Comparison of ENCODE assay signal across 8 cellular contexts in the genomic region with DNA sequence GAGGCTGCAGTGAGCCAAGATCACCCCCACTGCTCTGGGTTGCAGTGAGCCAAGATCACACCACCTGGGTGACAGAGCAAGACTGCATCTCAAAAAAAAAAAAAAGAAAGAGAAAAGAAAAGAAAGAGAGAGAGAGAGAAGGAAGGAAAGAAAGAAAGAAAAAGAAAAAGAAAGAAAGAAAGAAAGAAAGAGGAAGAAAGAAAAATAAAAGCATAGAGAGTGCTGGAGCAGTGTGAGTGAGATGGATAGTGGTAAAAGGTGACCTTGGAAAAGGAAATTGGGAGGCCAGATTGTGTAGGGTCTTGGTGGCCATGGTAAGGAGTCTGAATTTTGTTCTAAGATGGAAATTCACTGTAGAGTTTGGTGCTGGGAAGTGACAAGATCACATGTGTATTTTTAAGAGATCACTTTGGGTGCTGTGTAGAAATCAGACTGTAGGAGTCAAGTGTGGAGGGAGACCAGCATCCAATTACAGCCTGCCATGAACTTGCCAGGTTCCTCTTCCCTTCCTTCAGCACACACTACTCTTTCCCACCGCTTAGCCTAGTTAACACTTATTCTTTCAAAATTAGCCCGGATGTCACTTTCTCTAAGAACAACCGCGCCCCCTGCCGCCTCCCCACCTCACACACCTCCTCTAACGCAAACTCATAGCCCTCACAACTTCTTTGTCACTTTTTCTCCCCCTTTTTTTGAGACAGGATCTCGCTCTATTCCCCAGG. TPM values are rescaled to one million over a fixed set of nuclear protein-coding genes. Genes with fewer than 3 reads are reported as not detected.
DNase-seq lines count a peak whose midpoint lies in the region; ATAC-seq and TF ChIP-seq lines count a peak whose summit lies in the region.

No MANE protein-coding gene starts in this region.

- H3K27me3 Mint-ChIP-seq in neural crest cell (ENCODE audit: low read depth) = no peaks in the 10 kb centered on the region
- no peaks in the 10 kb centered on the region for H3K27me3 Mint-ChIP-seq in stimulated activated naive CD8-positive, alpha-beta T cell treated with anti-CD3 and anti-CD28 coated beads, Interleukin-15, amount 100 ng/mL, for 72 hours

- peak overlapping the region; percentile 72 for H3K4me3 ChIP-seq in fibroblast of villous mesenchyme (ENCODE audit: low read depth, low read length)

- peaks cover 37% of the 10 kb centered on the region for H3K4me1 Mint-ChIP-seq in neural crest cell
- H3K4me1 Mint-ChIP-seq in stimulated activated naive CD8-positive, alpha-beta T cell treated with anti-CD3 and anti-CD28 coated beads, Interleukin-15, amount 100 ng/mL, for 72 hours = peaks cover 37% of the 10 kb centered on the region

- no peaks in the 10 kb centered on the region for H3K9me3 Mint-ChIP-seq in neural crest cell
- peaks cover 0 to 5% of the 10 kb centered on the region in 2 donors for H3K9me3 Mint-ChIP-seq in stimulated activated naive CD8-positive, alpha-beta T cell treated with anti-CD3 and anti-CD28 coated beads, Interleukin-15, amount 100 ng/mL, for 72 hours

- DNase-seq in GM10266 (ENCODE audit: extremely low spot score) (peak; percentile 68), LoVo (ENCODE audit: low spot score) (peak; percentile 68), RPMI7951 (ENCODE audit: low read depth) (peak; percentile 73), fibroblast of villous mesenchyme (ENCODE audit: low read depth) (peak; percentile 90), neural crest cell (ENCODE audit: low read depth, low spot score) (peak; percentile 48)
- DNase-seq in activated T-helper 9 cell treated with anti-CD3 and anti-CD28 coated beads, Interleukin-2, amount 50 U/mL, for 16 hours (ENCODE audit: low read depth) = peak; percentile 87
- DNase-seq in stimulated activated naive CD8-positive, alpha-beta T cell treated with anti-CD3 and anti-CD28 coated beads, Interleukin-15, amount 100 ng/mL, for 72 hours = peak in 1 of 2 donors; percentile 86

- ATAC-seq in stimulated activated naive CD8-positive, alpha-beta T cell treated with anti-CD3 and anti-CD28 coated beads, Interleukin-15, amount 100 ng/mL, for 72 hours = peak; percentile 73
- no peak for ATAC-seq in GM19328 (IDR thresholded peaks at IDR 0.05; ENCODE audit: unreplicated experiment)

- TF ChIP-seq CTCF in GM10266 (IDR thresholded peaks at IDR 0.05; ENCODE audit: control insufficient read depth, insufficient read depth, low read depth, missing control alignments) (peak; percentile 77), fibroblast of villous mesenchyme (IDR thresholded peaks at IDR 0.05; ENCODE audit: insufficient read depth, low read depth, low read length) (peak; percentile 69), neural crest cell (conservative IDR thresholded peaks at IDR 0.05) (peak; percentile 56)

- peaks cover 4% of the 10 kb centered on the region for H3K36me3 Mint-ChIP-seq in neural crest cell (ENCODE audit: low read depth)

- H3K4me3 Mint-ChIP-seq in neural crest cell = peak overlapping the region; percentile 94
- peak overlapping the region; percentile 94 to 99 for H3K4me3 Mint-ChIP-seq in stimulated activated naive CD8-positive, alpha-beta T cell treated with anti-CD3 and anti-CD28 coated beads, Interleukin-15, amount 100 ng/mL, for 72 hours

- H3K27ac Mint-ChIP-seq in neural crest cell (ENCODE audit: unreplicated experiment) = peak overlapping the region; percentile 97
- H3K27ac Mint-ChIP-seq in stimulated activated naive CD8-positive, alpha-beta T cell treated with anti-CD3 and anti-CD28 coated beads, Interleukin-15, amount 100 ng/mL, for 72 hours = peak overlapping the region; percentile 96

RNA-seq across cellular contexts. Expression of gene MTX1, which starts 17.9 kb away (rescaled TPM):
- total RNA-seq in RPMI7951 (2014; rRNA removed; shearing (Covaris generic)) = 88.3 and 97.7 TPM in 2 replicates
- 38.0 and 45.1 TPM in 2 replicates for total RNA-seq in fibroblast of villous mesenchyme
- 36.0 and 38.3 TPM in 2 replicates for total RNA-seq in neural crest cell

RNA-seq across cellular contexts. Expression of gene THBS3, which starts 18.7 kb away (rescaled TPM):
- total RNA-seq in RPMI7951 (2014; rRNA removed; shearing (Covaris generic)) = 4.1 and 8.1 TPM in 2 replicates
- 32.8 and 35.8 TPM in 2 replicates for total RNA-seq in fibroblast of villous mesenchyme
- 21.4 TPM in 2 replicates for total RNA-seq in neural crest cell

RNA-seq across cellular contexts. Expression of gene ENTREP3, which starts 28.9 kb away (rescaled TPM):
- 3.2 and 4.2 TPM in 2 replicates for total RNA-seq in RPMI7951 (2014; rRNA removed; shearing (Covaris generic))
- total RNA-seq in fibroblast of villous mesenchyme (7.7 and 7.8 TPM in 2 replicates), neural crest cell (93.1 and 94.3 TPM in 2 replicates)

RNA-seq across cellular contexts. Expression of gene SCAMP3, which starts 35.8 kb away (rescaled TPM):
- total RNA-seq in RPMI7951 (2014; rRNA removed; shearing (Covaris generic)) = 69.0 and 73.9 TPM in 2 replicates
- total RNA-seq in fibroblast of villous mesenchyme = 33.7 and 35.8 TPM in 2 replicates
- 68.9 and 75.3 TPM in 2 replicates for total RNA-seq in neural crest cell

RNA-seq across cellular contexts. Expression of gene CLK2, which starts 47.0 kb away (rescaled TPM):
- total RNA-seq in RPMI7951 (2014; rRNA removed; shearing (Covaris generic)) = 13.1 and 20.8 TPM in 2 replicates
- total RNA-seq in fibroblast of villous mesenchyme = 19.3 and 21.6 TPM in 2 replicates
- total RNA-seq in neural crest cell = 101 and 104 TPM in 2 replicates

Comparison
In these comparisons a context has a peak if more than half of its experiments do, and no peak if none do; other contexts are left out.
1. RNA of gene ENTREP3, which starts 28.9 kb away (total RNA-seq): 93.1 to 94.3 TPM in neural crest cell; 7.7 to 7.8 TPM in fibroblast of villous mesenchyme and 3.2 to 4.2 TPM in RPMI7951; every median in the first group is over 10 times any median in the second.
2. Peak in every context shown above with its lines, with median percentiles within 50 percentile points of each other: CTCF ChIP-seq.